ENCODE assay signal across 8 cellular contexts in the genomic region with DNA sequence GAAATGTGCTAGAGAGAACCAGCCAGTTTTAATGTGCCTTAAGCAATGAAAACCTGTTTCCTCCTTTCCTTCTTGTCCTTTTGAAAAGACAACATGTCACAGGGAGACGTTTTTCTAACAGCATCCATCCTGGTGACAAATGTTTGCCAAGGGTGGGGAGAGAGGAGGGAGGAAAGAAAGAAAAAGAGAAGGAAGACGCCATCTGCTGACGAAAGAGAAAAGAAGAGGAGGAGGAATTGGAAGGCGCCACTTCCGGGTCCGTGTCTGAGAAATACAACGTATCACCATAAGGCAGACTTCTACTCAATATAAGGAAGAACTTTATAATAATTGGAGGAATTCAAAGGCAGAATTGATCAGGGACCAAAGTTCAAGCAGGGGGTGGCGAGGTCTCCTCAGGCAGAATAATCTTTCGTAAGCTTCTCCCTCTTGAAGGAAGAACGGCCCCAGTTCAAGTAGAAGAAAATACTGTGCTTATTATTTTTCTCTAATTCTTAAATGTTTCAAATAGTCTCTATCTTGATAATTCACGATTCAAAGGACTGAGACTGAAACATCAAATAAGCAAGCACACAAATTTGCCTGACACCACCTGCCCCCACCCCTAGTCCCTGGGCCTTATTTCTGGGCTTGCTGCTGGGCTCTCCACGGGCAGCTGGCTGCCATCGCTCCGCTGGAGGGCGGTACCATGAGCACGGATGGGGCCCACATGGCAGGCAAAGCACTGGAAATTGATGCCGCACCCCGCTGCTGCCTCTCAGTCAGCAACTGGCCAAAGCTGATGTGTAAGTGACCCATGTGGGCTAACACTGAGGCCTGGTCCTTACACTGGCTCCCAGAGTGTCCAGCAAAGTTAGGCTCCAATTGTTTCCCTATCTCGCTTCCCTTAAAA.
DNase-seq lines count a peak whose midpoint lies in the region; ATAC-seq and TF ChIP-seq lines count a peak whose summit lies in the region.

No MANE protein-coding gene starts in this region.

- peaks cover 55% of the 10 kb centered on the region for H3K4me1 ChIP-seq in ACC112 (ENCODE audit: control insufficient read depth, insufficient read depth, low read length, unreplicated experiment)

- peak; percentile 56 for TF ChIP-seq CTCF in GM12873 (IDR thresholded peaks at IDR 0.05; ENCODE audit: insufficient read depth, low read depth, low read length, missing control alignments)

- peak overlapping the region; percentile 81 for H2AFZ ChIP-seq in ACC112 (ENCODE audit: low read length, unreplicated experiment)

- ATAC-seq in HG03521 (IDR thresholded peaks at IDR 0.05; ENCODE audit: unreplicated experiment) (peak; percentile 56), Right ventricle myocardium superior (ENCODE audit: poor library complexity) (peak; percentile 65)
- no peak for ATAC-seq in activated CD4-positive, CD25-positive, alpha-beta regulatory T cell treated with anti-CD3 and anti-CD28 coated beads, Interleukin-2, amount 50 U/mL, for 24 hours

- intact Hi-C loops in Right ventricle myocardium superior (cut with DNase I) (no loop called here), posterior vena cava (cut with DNase I) (loop anchor here (5.0 to 10.0 kb wide), 2 partner anchors 110 to 113 kb away; no protein-coding TSS in a partner anchor)

- H3K27ac ChIP-seq in ACC112 (ENCODE audit: low read depth, low read length) = peak overlapping the region; percentile 85

- DNase-seq in RPMI7951 (ENCODE audit: low read depth) (peak; percentile 82), Right ventricle myocardium superior (peak; percentile 73), posterior vena cava (ENCODE audit: low spot score) (peak; percentile 86)
- peak; percentile 13 for DNase-seq in activated naive CD8-positive, alpha-beta T cell treated with anti-CD3 and anti-CD28 coated beads, Interleukin-2, amount 50 U/mL, for 16 hours (ENCODE audit: low read depth, low spot score)

- peaks cover 66% of the 10 kb centered on the region for H3K79me2 ChIP-seq in ACC112 (ENCODE audit: control insufficient read depth, insufficient read depth, low read length, unreplicated experiment)

- H3K36me3 ChIP-seq in ACC112 (ENCODE audit: insufficient read depth, low read length) = peaks cover 8% of the 10 kb centered on the region

- no peak overlapping the region; the same call in 1 of the 2 replicates for H3K4me3 ChIP-seq in ACC112 (ENCODE audit: low read depth, low read length)

- no peaks in the 10 kb centered on the region for H3K27me3 ChIP-seq in ACC112 (ENCODE audit: insufficient read depth, low read length)

Comparison
In these comparisons a context has a peak if more than half of its experiments do, and no peak if none do; other contexts are left out.
1. ATAC-seq: peak in HG03521 (single experiment) and Right ventricle myocardium superior (single experiment); none in activated CD4-positive, CD25-positive, alpha-beta regulatory T cell treated with anti-CD3 and anti-CD28 coated beads, Interleukin-2, amount 50 U/mL, for 24 hours (0 of 2).
2. DNase-seq: peak in every context shown above with its lines; median percentile 86 in posterior vena cava; 82 in RPMI7951; 73 in Right ventricle myocardium superior; 13 in activated naive CD8-positive, alpha-beta T cell treated with anti-CD3 and anti-CD28 coated beads, Interleukin-2, amount 50 U/mL, for 16 hours.